8 cellular contexts compared by ENCODE assay signal in genomic region chr1:157196670-157197456, GRCh38. TPM values are rescaled to one million over a fixed set of nuclear protein-coding genes. Genes with fewer than 3 reads are reported as not detected.
DNase-seq lines count a peak whose midpoint lies in the region; ATAC-seq, FAIRE-seq and TF ChIP-seq lines count a peak whose summit lies in the region.
"Not testable (repeated sequence)": the region's sequence is repeated elsewhere in the genome, so short reads cannot be mapped to it uniquely, and the experiment has no call there.

No MANE protein-coding gene starts in this region.

- DNase-seq in CD8-positive, alpha-beta T cell; stimulated activated naive B cell treated with anti-CD40 and anti-IgM and Interleukin-4, amounts not matched to agents 10 μg/mL and 1 μg/mL and 100 μg/mL, for 72 hours: not testable (repeated sequence)
- DNase-seq in GM23248, result peak; percentile 38
- peak; percentile 39 for DNase-seq in NCI-H2029 (lab: John Stamatoyannopoulos, UW)
- peak; percentile 12 for DNase-seq in RKO (ENCODE audit: low spot score)
- peak in 1 of 4 experiments; percentile 27 for DNase-seq in K562 (ENCODE audit: extremely low read depth in 1 of 4, low spot score in 3 of 4)
- peak; percentile 4 for DNase-seq in fibroblast of villous mesenchyme (ENCODE audit: low read depth)
- DNase-seq in lung microvascular endothelial cell (ENCODE audit: low read depth in 2 of 2), result peak; percentile 11 to 19

- in situ Hi-C loops in GM23248 (cut with MboI) (loop anchor here (10.0 kb wide), 1 partner anchor 298 kb away; no protein-coding TSS in a partner anchor), K562 (cut with MboI) (loop anchor here (5.0 kb wide), 1 partner anchor 170 kb away; no protein-coding TSS in a partner anchor)

- CTCF ChIA-PET in CD8-positive, alpha-beta T cell (lab: Charles Lee), result interaction anchor here (1.3 kb wide), 1 partner anchor 10 kb away, joined by 3 read pairs; no protein-coding TSS in a partner anchor
- CTCF ChIA-PET in K562 (lab: Yijun Ruan, JAX; ENCODE audit: low intra/inter-chr PET ratio), result interaction anchor here (1.0 to 3.8 kb wide), 2 partner anchors 173 to 293 kb away, joined by 4 to 37 read pairs; no protein-coding TSS in a partner anchor

- not testable (repeated sequence) for H2AFZ ChIP-seq in GM23248; K562 (ENCODE audit: low read depth, low read length)

- BruUV-seq in K562 (replicated peaks; lab: Mats Ljungman, UMichigan), result not testable (repeated sequence)

- FAIRE-seq in K562 (lab: Jason Lieb, UNC), result peak; percentile 97

- H3K9ac ChIP-seq in GM23248; K562 (ENCODE audit: insufficient read depth in 1 of 2, low read depth in 2 of 2, low read length in 2 of 2): not testable (repeated sequence)

- peak; percentile 94 to 96 for TF ChIP-seq RAD21 in K562 (CRISPR knock-in tag; conservative IDR thresholded peaks at IDR 0.05 in 1 of 2, IDR thresholded peaks at IDR 0.05 in 1 of 2)

- POLR2A ChIA-PET in CD8-positive, alpha-beta T cell (lab: Charles Lee), result not testable (repeated sequence)
- POLR2A ChIA-PET in K562 (lab: Yijun Ruan, JAX), result interaction anchor here (0.6 to 1.6 kb wide), 5 partner anchors 10 to 322 kb away, joined by 3 to 5 read pairs (median 4); no protein-coding TSS in a partner anchor

- not testable (repeated sequence) for H3K9me3 ChIP-seq in CD8-positive, alpha-beta T cell (ENCODE audit: low read length); GM23248 (ENCODE audit: low read depth); K562 (replicated peaks; ENCODE audit: control insufficient read depth, insufficient read depth, low read depth, low read length)

- H3K4me1 ChIP-seq in CD8-positive, alpha-beta T cell (ENCODE audit: insufficient read depth, low read length); GM23248 (ENCODE audit: insufficient read depth): not testable (repeated sequence)
- peaks cover 2 to 14% of the 10 kb centered on the region in 2 experiments; a peak in 1 of 5 replicates for H3K4me1 ChIP-seq in K562 (replicated peaks in 1 of 2; ENCODE audit: control insufficient read depth in 2 of 2, insufficient read depth in 2 of 2, low read length in 2 of 2)

- H3K27me3 Mint-ChIP-seq in CD8-positive, alpha-beta T cell (ENCODE audit: low read depth), result peaks cover 27% of the 10 kb centered on the region
- H3K27me3 Mint-ChIP-seq in stimulated activated naive B cell treated with anti-CD40 and anti-IgM and Interleukin-4, amounts not matched to agents 10 μg/mL and 1 μg/mL and 100 μg/mL, for 72 hours, result peaks cover 46 to 53% of the 10 kb centered on the region in 2 donors

- H3K9me1 ChIP-seq in K562 (ENCODE audit: control insufficient read depth, insufficient read depth, low read length), result not testable (repeated sequence)

- not testable (repeated sequence) for H3F3A ChIP-seq in GM23248 (ENCODE audit: insufficient read depth)

- not testable (repeated sequence) for H3K27me3 ChIP-seq in CD8-positive, alpha-beta T cell (ENCODE audit: insufficient read depth, low read length)
- H3K27me3 ChIP-seq in GM23248 (replicated peaks; ENCODE audit: insufficient read depth) (peaks cover 28% of the 10 kb centered on the region), K562 (ENCODE audit: control insufficient read depth in 2 of 2, insufficient read depth in 2 of 2, low read length in 2 of 2) (peaks cover 0 to 12% of the 10 kb centered on the region in 2 experiments; a peak in 3 of 5 replicates)

- peak; percentile 35 for TF ChIP-seq CTCF in CD8-positive, alpha-beta T cell (IDR thresholded peaks at IDR 0.05)
- TF ChIP-seq CTCF in K562 (IDR thresholded peaks at IDR 0.05 in 2 of 3, conservative IDR thresholded peaks at IDR 0.05 in 1 of 3; ENCODE audit: insufficient read depth in 2 of 3, low read depth in 1 of 3, low read length in 3 of 3) (peak; percentile 22 to 56 (median 31)), fibroblast of villous mesenchyme (IDR thresholded peaks at IDR 0.05; ENCODE audit: insufficient read depth, low read depth, low read length) (peak; percentile 42)

- H3K4me3 Mint-ChIP-seq in CD8-positive, alpha-beta T cell; stimulated activated naive B cell treated with anti-CD40 and anti-IgM and Interleukin-4, amounts not matched to agents 10 μg/mL and 1 μg/mL and 100 μg/mL, for 72 hours: not testable (repeated sequence)

- not testable (repeated sequence) for H3K4me1 Mint-ChIP-seq in CD8-positive, alpha-beta T cell (ENCODE audit: low read depth); stimulated activated naive B cell treated with anti-CD40 and anti-IgM and Interleukin-4, amounts not matched to agents 10 μg/mL and 1 μg/mL and 100 μg/mL, for 72 hours

- not testable (repeated sequence) for H3K27ac ChIP-seq in CD8-positive, alpha-beta T cell (ENCODE audit: low read depth, low read length); GM23248; K562 (ENCODE audit: extremely low read depth, low read depth, low read length)

- H4K20me1 ChIP-seq in GM23248 (ENCODE audit: insufficient read depth); K562 (replicated peaks; ENCODE audit: control insufficient read depth, insufficient read depth, low read length): not testable (repeated sequence)

- not testable (repeated sequence) for H3K79me2 ChIP-seq in GM23248 (ENCODE audit: insufficient read depth); K562 (ENCODE audit: control insufficient read depth, insufficient read depth, low read length)

- H3K4me2 ChIP-seq in GM23248 (ENCODE audit: unreplicated experiment); K562 (ENCODE audit: insufficient read depth, low read length): not testable (repeated sequence)

- 18 to 32% methylated on average over 8 to 10 of the region's 11 CpGs for WGBS in GM23248 (ENCODE audit: low coverage in 1 of 2, low lambda C conversion rate in 2 of 2, missing lambda C conversion rate in 2 of 2), 2 experiments
- 18% methylated on average over 5 of the region's 11 CpGs for WGBS in K562 (ENCODE audit: insufficient coverage, low coverage, missing lambda C conversion rate)

- not testable (repeated sequence) for H3K9me3 Mint-ChIP-seq in CD8-positive, alpha-beta T cell; stimulated activated naive B cell treated with anti-CD40 and anti-IgM and Interleukin-4, amounts not matched to agents 10 μg/mL and 1 μg/mL and 100 μg/mL, for 72 hours

- ATAC-seq in CD8-positive, alpha-beta T cell, result not testable (repeated sequence)
- ATAC-seq in K562, result peak; percentile 89
- ATAC-seq in stimulated activated naive B cell treated with anti-CD40 and anti-IgM and Interleukin-4, amounts not matched to agents 10 μg/mL and 1 μg/mL and 100 μg/mL, for 72 hours (replicated peaks), result peak; percentile 59 to 66

- intact Hi-C loops in CD8-positive, alpha-beta T cell (cut with DNase I, micrococcal nuclease), result not testable (repeated sequence)
- intact Hi-C loops in K562 (cut with micrococcal nuclease), result loop anchor here (1.0 kb wide), 1 partner anchor 114 kb away; no protein-coding TSS in a partner anchor

- H3K9me2 ChIP-seq in GM23248 (ENCODE audit: insufficient read depth), result not testable (repeated sequence)

- H3K36me3 Mint-ChIP-seq in CD8-positive, alpha-beta T cell; stimulated activated naive B cell treated with anti-CD40 and anti-IgM and Interleukin-4, amounts not matched to agents 10 μg/mL and 1 μg/mL and 100 μg/mL, for 72 hours: not testable (repeated sequence)

- not testable (repeated sequence) for H3K36me3 ChIP-seq in CD8-positive, alpha-beta T cell (ENCODE audit: insufficient read depth, low read length); GM23248 (ENCODE audit: low read depth); K562 (ENCODE audit: control insufficient read depth, insufficient read depth, low read length)

- TF ChIP-seq EP300 in K562 (IDR thresholded peaks at IDR 0.05; ENCODE audit: low read length), result not testable (repeated sequence)

- H3K27ac Mint-ChIP-seq in CD8-positive, alpha-beta T cell; stimulated activated naive B cell treated with anti-CD40 and anti-IgM and Interleukin-4, amounts not matched to agents 10 μg/mL and 1 μg/mL and 100 μg/mL, for 72 hours: not testable (repeated sequence)

- TF ChIP-seq POLR2A in K562 (conservative IDR thresholded peaks at IDR 0.05), result not testable (repeated sequence)

- H3K4me3 ChIP-seq in CD8-positive, alpha-beta T cell (ENCODE audit: low read depth, low read length); GM23248; K562; fibroblast of villous mesenchyme (ENCODE audit: low read depth, low read length): not testable (repeated sequence)

RNA-seq across cellular contexts. Expression of gene ETV3, which starts 58.7 kb away (rescaled TPM):
- 10 to 100 TPM; 88.9 to 94.0 TPM for total RNA-seq in CD8-positive, alpha-beta T cell
- 10.6 and 21.4 TPM in 2 replicates for total RNA-seq in GM23248 (2014; rRNA removed; shearing (Covaris generic))
- polyA plus RNA-seq in GM23248 (2016; fragmentation: Nextera tagmentation; extraction: Ambion mirVana) (4.8 and 5.2 TPM in 2 replicates), K562 (2011; rRNA removed) (7.7 and 9.0 TPM in 2 replicates), K562 (2014; fragmentation: Illumina TruSeq; extraction: Trizol) (8.2 and 9.1 TPM in 2 replicates), K562 (2014; fragmentation: Nextera tagmentation; extraction: Ambion mirVana) (1 to 10 TPM; 3.1 to 5.4 TPM), K562 (2014; rRNA removed) (7.2 TPM in 2 replicates)
- total RNA-seq in K562 (2011; cell fraction: chromatin; rRNA removed; ENCODE audit: low replicate concordance), result 21.7 and 44.9 TPM in 2 replicates
- 14.7 and 15.8 TPM in 2 replicates for total RNA-seq in K562 (2011; cell fraction: nucleolus; rRNA removed)
- total RNA-seq in K562 (2011; cell fraction: nucleoplasm; rRNA removed), result 33.9 and 53.1 TPM in 2 replicates
- total RNA-seq in K562 (2014; rRNA removed) (6.4 and 8.4 TPM in 2 replicates), K562 (2014; rRNA removed; fragmentation: Illumina TruSeq; extraction: Trizol) (10.7 and 11.4 TPM in 2 replicates), K562 (2015; rRNA removed; fragmentation: Illumina TruSeq; extraction: Trizol) (10.4 and 11.2 TPM in 2 replicates), K562 (2021) (13.9 and 16.0 TPM in 2 replicates), fibroblast of villous mesenchyme (12.9 and 13.0 TPM in 2 replicates), lung microvascular endothelial cell (10.2 and 15.1 TPM in 2 replicates)
- 5.0 and 6.0 TPM in 2 replicates for polyA plus RNA-seq in K562 (2011; cell fraction: cytosol; rRNA removed)
- polyA plus RNA-seq in K562 (2011; cell fraction: nucleus; rRNA removed), result 8.2 and 8.4 TPM in 2 replicates
- polyA plus RNA-seq in K562 (2012), result 6.9 and 8.4 TPM in 2 replicates
- 25.5 and 30.0 TPM in 2 replicates for polyA minus RNA-seq in K562 (2011; rRNA and poly(A)+ RNA removed)
- 8.7 and 10.9 TPM in 2 replicates for polyA minus RNA-seq in K562 (2011; cell fraction: cytosol; rRNA and poly(A)+ RNA removed)
- 13.2 and 23.4 TPM in 2 replicates for polyA minus RNA-seq in K562 (2011; cell fraction: nucleus; rRNA and poly(A)+ RNA removed)
